In the genomic region with DNA sequence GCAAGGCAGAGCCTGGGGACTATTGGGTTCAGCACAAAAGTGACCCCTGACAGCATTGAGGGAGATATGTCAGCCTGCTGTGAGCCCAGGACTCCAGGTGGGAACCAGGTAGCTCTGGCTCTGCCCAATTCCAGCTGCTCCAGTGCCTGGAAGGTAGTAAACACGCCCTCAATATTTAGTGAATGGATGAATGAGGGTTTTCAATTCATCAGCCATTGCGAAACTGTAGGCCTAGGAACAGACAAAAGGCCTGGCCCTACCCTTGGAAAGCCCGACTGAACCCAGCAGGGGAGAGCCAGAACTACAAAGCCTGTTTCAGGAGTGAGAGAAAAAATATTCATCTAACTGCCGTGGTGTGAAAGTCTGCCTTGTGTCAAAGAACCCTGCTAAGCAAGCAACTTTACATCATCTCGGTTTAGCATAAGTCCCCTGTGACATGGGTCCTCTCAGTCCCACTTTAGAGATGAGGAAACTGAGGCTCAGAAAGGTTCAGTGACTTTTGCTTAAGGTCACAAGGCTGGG, we compare ENCODE assay signal across 1 cellular context.
TF ChIP-seq lines count a peak whose summit lies in the region.

No MANE protein-coding gene starts in this region.

TF ChIP-seq in GM23338, 12 proteins besides CTCF, POLR2A, EP300 and RAD21 (continued from another document):
- TF ChIP-seq, protein P1, sequence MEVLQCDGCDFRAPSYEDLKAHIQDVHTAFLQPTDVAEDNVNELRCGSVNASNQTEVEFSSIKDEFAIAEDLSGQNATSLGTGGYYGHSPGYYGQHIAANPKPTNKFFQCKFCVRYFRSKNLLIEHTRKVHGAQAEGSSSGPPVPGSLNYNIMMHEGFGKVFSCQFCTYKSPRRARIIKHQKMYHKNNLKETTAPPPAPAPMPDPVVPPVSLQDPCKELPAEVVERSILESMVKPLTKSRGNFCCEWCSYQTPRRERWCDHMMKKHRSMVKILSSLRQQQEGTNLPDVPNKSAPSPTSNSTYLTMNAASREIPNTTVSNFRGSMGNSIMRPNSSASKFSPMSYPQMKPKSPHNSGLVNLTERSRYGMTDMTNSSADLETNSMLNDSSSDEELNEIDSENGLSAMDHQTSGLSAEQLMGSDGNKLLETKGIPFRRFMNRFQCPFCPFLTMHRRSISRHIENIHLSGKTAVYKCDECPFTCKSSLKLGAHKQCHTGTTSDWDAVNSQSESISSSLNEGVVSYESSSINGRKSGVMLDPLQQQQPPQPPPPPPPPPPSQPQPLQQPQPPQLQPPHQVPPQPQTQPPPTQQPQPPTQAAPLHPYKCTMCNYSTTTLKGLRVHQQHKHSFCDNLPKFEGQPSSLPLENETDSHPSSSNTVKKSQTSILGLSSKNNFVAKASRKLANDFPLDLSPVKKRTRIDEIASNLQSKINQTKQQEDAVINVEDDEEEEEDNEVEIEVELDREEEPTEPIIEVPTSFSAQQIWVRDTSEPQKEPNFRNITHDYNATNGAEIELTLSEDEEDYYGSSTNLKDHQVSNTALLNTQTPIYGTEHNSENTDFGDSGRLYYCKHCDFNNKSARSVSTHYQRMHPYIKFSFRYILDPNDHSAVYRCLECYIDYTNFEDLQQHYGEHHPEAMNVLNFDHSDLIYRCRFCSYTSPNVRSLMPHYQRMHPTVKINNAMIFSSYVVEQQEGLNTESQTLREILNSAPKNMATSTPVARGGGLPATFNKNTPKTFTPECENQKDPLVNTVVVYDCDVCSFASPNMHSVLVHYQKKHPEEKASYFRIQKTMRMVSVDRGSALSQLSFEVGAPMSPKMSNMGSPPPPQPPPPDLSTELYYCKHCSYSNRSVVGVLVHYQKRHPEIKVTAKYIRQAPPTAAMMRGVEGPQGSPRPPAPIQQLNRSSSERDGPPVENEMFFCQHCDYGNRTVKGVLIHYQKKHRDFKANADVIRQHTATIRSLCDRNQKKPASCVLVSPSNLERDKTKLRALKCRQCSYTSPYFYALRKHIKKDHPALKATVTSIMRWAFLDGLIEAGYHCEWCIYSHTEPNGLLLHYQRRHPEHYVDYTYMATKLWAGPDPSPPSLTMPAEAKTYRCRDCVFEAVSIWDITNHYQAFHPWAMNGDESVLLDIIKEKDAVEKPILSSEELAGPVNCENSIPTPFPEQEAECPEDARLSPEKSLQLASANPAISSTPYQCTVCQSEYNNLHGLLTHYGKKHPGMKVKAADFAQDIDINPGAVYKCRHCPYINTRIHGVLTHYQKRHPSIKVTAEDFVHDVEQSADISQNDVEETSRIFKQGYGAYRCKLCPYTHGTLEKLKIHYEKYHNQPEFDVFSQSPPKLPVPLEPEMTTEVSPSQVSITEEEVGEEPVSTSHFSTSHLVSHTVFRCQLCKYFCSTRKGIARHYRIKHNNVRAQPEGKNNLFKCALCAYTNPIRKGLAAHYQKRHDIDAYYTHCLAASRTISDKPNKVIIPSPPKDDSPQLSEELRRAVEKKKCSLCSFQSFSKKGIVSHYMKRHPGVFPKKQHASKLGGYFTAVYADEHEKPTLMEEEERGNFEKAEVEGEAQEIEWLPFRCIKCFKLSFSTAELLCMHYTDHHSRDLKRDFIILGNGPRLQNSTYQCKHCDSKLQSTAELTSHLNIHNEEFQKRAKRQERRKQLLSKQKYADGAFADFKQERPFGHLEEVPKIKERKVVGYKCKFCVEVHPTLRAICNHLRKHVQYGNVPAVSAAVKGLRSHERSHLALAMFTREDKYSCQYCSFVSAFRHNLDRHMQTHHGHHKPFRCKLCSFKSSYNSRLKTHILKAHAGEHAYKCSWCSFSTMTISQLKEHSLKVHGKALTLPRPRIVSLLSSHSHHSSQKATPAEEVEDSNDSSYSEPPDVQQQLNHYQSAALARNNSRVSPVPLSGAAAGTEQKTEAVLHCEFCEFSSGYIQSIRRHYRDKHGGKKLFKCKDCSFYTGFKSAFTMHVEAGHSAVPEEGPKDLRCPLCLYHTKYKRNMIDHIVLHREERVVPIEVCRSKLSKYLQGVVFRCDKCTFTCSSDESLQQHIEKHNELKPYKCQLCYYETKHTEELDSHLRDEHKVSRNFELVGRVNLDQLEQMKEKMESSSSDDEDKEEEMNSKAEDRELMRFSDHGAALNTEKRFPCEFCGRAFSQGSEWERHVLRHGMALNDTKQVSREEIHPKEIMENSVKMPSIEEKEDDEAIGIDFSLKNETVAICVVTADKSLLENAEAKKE (CRISPR knock-in tag; IDR thresholded peaks at IDR 0.05) = no peak
- TF ChIP-seq EZH2 (IDR thresholded peaks at IDR 0.05; ENCODE audit: low read depth, unreplicated experiment) (no peak), NANOG (IDR thresholded peaks at IDR 0.05; ENCODE audit: borderline replicate concordance) (no peak), CREB1 (CRISPR knock-in tag; IDR thresholded peaks at IDR 0.05; ENCODE audit: low read depth) (no peak)
